In genomic region chr7:26199301-26200112, GRCh38 we compare ENCODE assay signal across 8 cellular contexts. TPM values are rescaled to one million over a fixed set of nuclear protein-coding genes. Genes with fewer than 3 reads are reported as not detected.
DNase-seq lines count a peak whose midpoint lies in the region; ATAC-seq and TF ChIP-seq lines count a peak whose summit lies in the region.

No MANE protein-coding gene starts in this region.

- peak; percentile 89 for DNase-seq in DMS53 (lab: John Stamatoyannopoulos, UW)
- DNase-seq in NCI-H1092 (lab: John Stamatoyannopoulos, UW), result peak; percentile 68
- DNase-seq in activated CD4-positive, alpha-beta T cell treated with anti-CD3 and anti-CD28 coated beads, Interleukin-2, amount 50 U/mL, for 1 hour, result peak; percentile 64
- DNase-seq in lower lobe of right lung, result peak; percentile 77
- peak; percentile 39 to 51 (median 45) for DNase-seq in stimulated activated CD4-positive, alpha-beta T cell treated with anti-CD3 and anti-CD28 coated beads, TNF-alpha, amount 100 ng/mL, for 4 hours (ENCODE audit: low read depth in 3 of 3)

- peak overlapping the region; percentile 99 for H3K27ac ChIP-seq in lower lobe of right lung

- H3K27me3 ChIP-seq in lower lobe of right lung (ENCODE audit: low read depth), result no peaks in the 10 kb centered on the region

- peak overlapping the region; percentile 83 for H3K4me3 ChIP-seq in lower lobe of right lung

- H3K36me3 Mint-ChIP-seq in dendritic cell treated with granulocyte-macrophage colony-stimulating factor and Interleukin-4, amounts not matched to agents 40 ng/mL and 50 ng/mL, for 4 days (ENCODE audit: low read depth), result peaks cover 72% of the 10 kb centered on the region

- peak overlapping the region; percentile 100 for H3K27ac Mint-ChIP-seq in dendritic cell treated with granulocyte-macrophage colony-stimulating factor and Interleukin-4, amounts not matched to agents 40 ng/mL and 50 ng/mL, for 4 days

- H3K4me1 Mint-ChIP-seq in dendritic cell treated with granulocyte-macrophage colony-stimulating factor and Interleukin-4, amounts not matched to agents 40 ng/mL and 50 ng/mL, for 4 days (ENCODE audit: low read depth), result peaks cover 36% of the 10 kb centered on the region

- H3K4me1 ChIP-seq in lower lobe of right lung, result peaks cover 52% of the 10 kb centered on the region

- intact Hi-C loops in dendritic cell treated with granulocyte-macrophage colony-stimulating factor and Interleukin-4, amounts not matched to agents 40 ng/mL and 50 ng/mL, for 4 days (cut with micrococcal nuclease), result loop anchor here (2.0 to 5.0 kb wide), 4 partner anchors 93 to 302 kb away; partner anchors contain the start of gene SNX10
- intact Hi-C loops in lower lobe of right lung (cut with DNase I), result no loop called here

- ATAC-seq in lower lobe of right lung (peak in 1 of 2 donors; percentile 49), HG02623 (IDR thresholded peaks at IDR 0.05; ENCODE audit: unreplicated experiment) (no peak), HG02938 (IDR thresholded peaks at IDR 0.05; ENCODE audit: unreplicated experiment) (no peak)

- no peaks in the 10 kb centered on the region for H3K9me3 Mint-ChIP-seq in dendritic cell treated with granulocyte-macrophage colony-stimulating factor and Interleukin-4, amounts not matched to agents 40 ng/mL and 50 ng/mL, for 4 days

- H3K4me3 Mint-ChIP-seq in dendritic cell treated with granulocyte-macrophage colony-stimulating factor and Interleukin-4, amounts not matched to agents 40 ng/mL and 50 ng/mL, for 4 days, result peak overlapping the region; percentile 99

- H3K9me3 ChIP-seq in lower lobe of right lung, result no peaks in the 10 kb centered on the region

- TF ChIP-seq CTCF in lower lobe of right lung (IDR thresholded peaks at IDR 0.05), result no peak

- H3K36me3 ChIP-seq in lower lobe of right lung, result peaks cover 37% of the 10 kb centered on the region

- H3K27me3 Mint-ChIP-seq in dendritic cell treated with granulocyte-macrophage colony-stimulating factor and Interleukin-4, amounts not matched to agents 40 ng/mL and 50 ng/mL, for 4 days, result no peaks in the 10 kb centered on the region

RNA-seq across cellular contexts. Expression of gene HNRNPA2B1, which starts 1.0 kb away (rescaled TPM):
- total RNA-seq in lower lobe of right lung, result 368 TPM

RNA-seq across cellular contexts. Expression of gene CBX3, which starts 2.0 kb away (rescaled TPM):
- total RNA-seq in lower lobe of right lung, result 94.3 TPM

RNA-seq across cellular contexts. Expression of gene NFE2L3, which starts 47.5 kb away (rescaled TPM):
- 4.8 TPM for total RNA-seq in lower lobe of right lung
